9 cellular contexts compared by ENCODE assay signal in genomic region chr4:107094332-107094731, GRCh38. TPM values are rescaled to one million over a fixed set of nuclear protein-coding genes. Genes with fewer than 3 reads are reported as not detected.
A peak's percentile ranks its signal among the peaks of the same experiment; 100 is the strongest.
DNase-seq lines count a peak whose midpoint lies in the region; ATAC-seq and TF ChIP-seq lines count a peak whose summit lies in the region.
"Had no signal": no experiment of that assay in that cellular context is flagged by ENCODE, and none has a peak within 500 bp of the region (broad histone marks: within the 10 kb centered on the region; RNA-seq: fewer than 3 reads in every experiment).

No MANE protein-coding gene starts in this region.

- H3K4me1 Mint-ChIP-seq in osteocyte (ENCODE audit: unreplicated experiment) = peaks cover 9% of the 10 kb centered on the region

- H3K27ac Mint-ChIP-seq in osteocyte (ENCODE audit: unreplicated experiment) = no peak overlapping the region

- peaks cover 7% of the 10 kb centered on the region for H3K9me3 Mint-ChIP-seq in osteocyte (ENCODE audit: unreplicated experiment)

- ATAC-seq in HG03175 (IDR thresholded peaks at IDR 0.05; ENCODE audit: unreplicated experiment) = peak; percentile 70

- no peaks in the 10 kb centered on the region for H3K27me3 Mint-ChIP-seq in osteocyte (ENCODE audit: unreplicated experiment)

- H3K4me3 ChIP-seq in WI38 (ENCODE audit: low read depth, low read length) = no peak overlapping the region
- H3K4me3 ChIP-seq: BLaER1 had no signal

- peaks cover 2% of the 10 kb centered on the region for H3K36me3 Mint-ChIP-seq in osteocyte (ENCODE audit: unreplicated experiment)

- peak; percentile 24; the same call in 1 of the 2 replicates for TF ChIP-seq CTCF in WI38 (IDR thresholded peaks at IDR 0.05; ENCODE audit: low read depth, low read length)
- TF ChIP-seq CTCF in osteocyte (IDR thresholded peaks at IDR 0.05) = peak; percentile 44

- no peak overlapping the region for H3K4me3 Mint-ChIP-seq in osteocyte (ENCODE audit: unreplicated experiment)

- DNase-seq in NCI-H2171 treated with DMSO at 0.1 percent for 48 hours (lab: John Stamatoyannopoulos, UW) (peak; percentile 8), NCI-H2171 (lab: John Stamatoyannopoulos, UW) (no peak), osteocyte (ENCODE audit: extremely low spot score, unreplicated experiment) (no peak), HK-2 (ENCODE audit: unreplicated experiment) (no peak), epidermal melanocyte (ENCODE audit: insufficient read length, low spot score) (no peak), GM19240 (ENCODE audit: insufficient read length, low spot score) (no peak)

RNA-seq across cellular contexts. Expression of gene DKK2, which starts 58.2 kb away (rescaled TPM):
- 203 and 206 TPM in 2 replicates for total RNA-seq in osteocyte
